Comparison of ENCODE assay signal across 1 cellular context in the genomic region with DNA sequence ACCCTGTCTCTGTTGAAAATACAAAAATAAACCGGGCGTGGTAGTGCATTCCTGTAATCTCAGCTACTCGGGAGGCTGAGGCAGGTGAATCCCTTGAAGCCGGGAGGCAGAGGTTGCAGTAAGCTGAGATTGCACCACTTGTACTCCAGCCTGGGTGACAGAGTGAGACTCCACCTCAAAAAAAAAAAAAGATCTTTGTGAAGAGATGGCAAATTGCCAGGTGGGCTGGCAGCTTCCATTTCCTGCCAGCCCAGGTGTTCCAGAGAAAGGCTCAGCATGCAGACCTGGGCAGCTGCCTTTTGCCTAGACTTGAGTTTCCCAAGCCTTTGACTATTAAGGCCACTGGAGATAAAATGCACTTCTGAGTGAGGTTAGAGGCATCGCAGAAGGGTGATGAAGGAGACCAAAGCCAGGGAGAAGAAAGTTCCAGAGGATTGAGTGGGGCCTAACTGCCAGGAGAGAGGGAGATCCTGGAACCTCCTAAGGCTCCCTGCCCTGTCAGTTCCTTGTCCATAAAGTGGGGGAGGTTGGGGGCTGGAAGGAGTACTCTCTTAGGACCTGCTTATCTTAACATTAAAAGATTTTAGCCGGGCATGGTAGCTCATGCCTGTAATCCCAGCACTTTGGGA.
TF ChIP-seq lines count a peak whose summit lies in the region.

No MANE protein-coding gene starts in this region.

TF ChIP-seq in SK-N-SH treated with all-trans-retinoic acid at 6 μM for 48 hours, 23 proteins besides CTCF, POLR2A, EP300 and RAD21 (continued from another document):
- TF ChIP-seq, protein P1, sequence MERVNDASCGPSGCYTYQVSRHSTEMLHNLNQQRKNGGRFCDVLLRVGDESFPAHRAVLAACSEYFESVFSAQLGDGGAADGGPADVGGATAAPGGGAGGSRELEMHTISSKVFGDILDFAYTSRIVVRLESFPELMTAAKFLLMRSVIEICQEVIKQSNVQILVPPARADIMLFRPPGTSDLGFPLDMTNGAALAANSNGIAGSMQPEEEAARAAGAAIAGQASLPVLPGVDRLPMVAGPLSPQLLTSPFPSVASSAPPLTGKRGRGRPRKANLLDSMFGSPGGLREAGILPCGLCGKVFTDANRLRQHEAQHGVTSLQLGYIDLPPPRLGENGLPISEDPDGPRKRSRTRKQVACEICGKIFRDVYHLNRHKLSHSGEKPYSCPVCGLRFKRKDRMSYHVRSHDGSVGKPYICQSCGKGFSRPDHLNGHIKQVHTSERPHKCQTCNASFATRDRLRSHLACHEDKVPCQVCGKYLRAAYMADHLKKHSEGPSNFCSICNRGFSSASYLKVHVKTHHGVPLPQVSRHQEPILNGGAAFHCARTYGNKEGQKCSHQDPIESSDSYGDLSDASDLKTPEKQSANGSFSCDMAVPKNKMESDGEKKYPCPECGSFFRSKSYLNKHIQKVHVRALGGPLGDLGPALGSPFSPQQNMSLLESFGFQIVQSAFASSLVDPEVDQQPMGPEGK (CRISPR knock-in tag; IDR thresholded peaks at IDR 0.05; ENCODE audit: borderline replicate concordance) = no peak
- TF ChIP-seq OSR1 (CRISPR knock-in tag; IDR thresholded peaks at IDR 0.05) = no peak
- TF ChIP-seq SNAI2 (CRISPR knock-in tag; IDR thresholded peaks at IDR 0.05) = no peak
- no peak for TF ChIP-seq TCF4 (CRISPR knock-in tag; IDR thresholded peaks at IDR 0.05; ENCODE audit: borderline replicate concordance)
- TF ChIP-seq, protein P2, sequence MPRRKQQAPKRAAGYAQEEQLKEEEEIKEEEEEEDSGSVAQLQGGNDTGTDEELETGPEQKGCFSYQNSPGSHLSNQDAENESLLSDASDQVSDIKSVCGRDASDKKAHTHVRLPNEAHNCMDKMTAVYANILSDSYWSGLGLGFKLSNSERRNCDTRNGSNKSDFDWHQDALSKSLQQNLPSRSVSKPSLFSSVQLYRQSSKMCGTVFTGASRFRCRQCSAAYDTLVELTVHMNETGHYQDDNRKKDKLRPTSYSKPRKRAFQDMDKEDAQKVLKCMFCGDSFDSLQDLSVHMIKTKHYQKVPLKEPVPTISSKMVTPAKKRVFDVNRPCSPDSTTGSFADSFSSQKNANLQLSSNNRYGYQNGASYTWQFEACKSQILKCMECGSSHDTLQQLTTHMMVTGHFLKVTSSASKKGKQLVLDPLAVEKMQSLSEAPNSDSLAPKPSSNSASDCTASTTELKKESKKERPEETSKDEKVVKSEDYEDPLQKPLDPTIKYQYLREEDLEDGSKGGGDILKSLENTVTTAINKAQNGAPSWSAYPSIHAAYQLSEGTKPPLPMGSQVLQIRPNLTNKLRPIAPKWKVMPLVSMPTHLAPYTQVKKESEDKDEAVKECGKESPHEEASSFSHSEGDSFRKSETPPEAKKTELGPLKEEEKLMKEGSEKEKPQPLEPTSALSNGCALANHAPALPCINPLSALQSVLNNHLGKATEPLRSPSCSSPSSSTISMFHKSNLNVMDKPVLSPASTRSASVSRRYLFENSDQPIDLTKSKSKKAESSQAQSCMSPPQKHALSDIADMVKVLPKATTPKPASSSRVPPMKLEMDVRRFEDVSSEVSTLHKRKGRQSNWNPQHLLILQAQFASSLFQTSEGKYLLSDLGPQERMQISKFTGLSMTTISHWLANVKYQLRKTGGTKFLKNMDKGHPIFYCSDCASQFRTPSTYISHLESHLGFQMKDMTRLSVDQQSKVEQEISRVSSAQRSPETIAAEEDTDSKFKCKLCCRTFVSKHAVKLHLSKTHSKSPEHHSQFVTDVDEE (CRISPR knock-in tag; IDR thresholded peaks at IDR 0.05) = no peak
- no peak for TF ChIP-seq ZNF70 (CRISPR knock-in tag; IDR thresholded peaks at IDR 0.05)
- TF ChIP-seq ESRRG (CRISPR knock-in tag; IDR thresholded peaks at IDR 0.05) = no peak
- TF ChIP-seq, protein P3, sequence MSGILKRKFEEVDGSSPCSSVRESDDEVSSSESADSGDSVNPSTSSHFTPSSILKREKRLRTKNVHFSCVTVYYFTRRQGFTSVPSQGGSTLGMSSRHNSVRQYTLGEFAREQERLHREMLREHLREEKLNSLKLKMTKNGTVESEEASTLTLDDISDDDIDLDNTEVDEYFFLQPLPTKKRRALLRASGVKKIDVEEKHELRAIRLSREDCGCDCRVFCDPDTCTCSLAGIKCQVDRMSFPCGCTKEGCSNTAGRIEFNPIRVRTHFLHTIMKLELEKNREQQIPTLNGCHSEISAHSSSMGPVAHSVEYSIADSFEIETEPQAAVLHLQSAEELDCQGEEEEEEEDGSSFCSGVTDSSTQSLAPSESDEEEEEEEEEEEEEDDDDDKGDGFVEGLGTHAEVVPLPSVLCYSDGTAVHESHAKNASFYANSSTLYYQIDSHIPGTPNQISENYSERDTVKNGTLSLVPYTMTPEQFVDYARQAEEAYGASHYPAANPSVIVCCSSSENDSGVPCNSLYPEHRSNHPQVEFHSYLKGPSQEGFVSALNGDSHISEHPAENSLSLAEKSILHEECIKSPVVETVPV (CRISPR knock-in tag; IDR thresholded peaks at IDR 0.05) = no peak
- no peak for TF ChIP-seq PPARA (CRISPR knock-in tag; IDR thresholded peaks at IDR 0.05; ENCODE audit: borderline replicate concordance)
TF ChIP-seq in SK-N-SH treated with all-trans-retinoic acid at 6 μM for 48 hours: peak in this region for 0.
